13 cellular contexts compared by ENCODE assay signal in genomic region chr14:81471062-81471461, GRCh38.
A peak's percentile ranks its signal among the peaks of the same experiment; 100 is the strongest.
DNase-seq lines count a peak whose midpoint lies in the region; ATAC-seq and TF ChIP-seq lines count a peak whose summit lies in the region.
"Had no signal": no experiment of that assay in that cellular context is flagged by ENCODE, and none has a peak within 500 bp of the region (broad histone marks: within the 10 kb centered on the region; RNA-seq: fewer than 3 reads in every experiment).

No MANE protein-coding gene starts in this region.

- H3K27ac Mint-ChIP-seq in T-helper 1 cell treated with Interleukin-12 subunit alpha and Interleukin-12 subunit beta and Interleukin-4 antibody, amounts not matched to agents 30 μg/mL and 1 μg/mL, for 36 hours, result peak overlapping the region; percentile 67
- H3K27ac Mint-ChIP-seq in nephron progenitor cell, result no peak overlapping the region

- intact Hi-C loops in colonic mucosa (cut with DNase I) (no loop called here), lower leg skin (cut with DNase I; ENCODE audit: low total_unique reads) (no loop called here)

- no peak for DNase-seq in colonic mucosa
- no peak for DNase-seq in nephron progenitor cell
- no peak for DNase-seq in NCI-H2029 (lab: John Stamatoyannopoulos, UW)
- no peak for DNase-seq in lower leg skin (ENCODE audit: low spot score in 2 of 2)
- DNase-seq: activated gamma-delta T cell, dorsolateral prefrontal cortex, KBM-7, mesenchymal stem cell had no signal

- no peaks in the 10 kb centered on the region for H4K20me1 ChIP-seq in BLaER1

- TF ChIP-seq POLR2A in lower leg skin (IDR thresholded peaks at IDR 0.05), result no peak

- ATAC-seq in GM19023 (IDR thresholded peaks at IDR 0.05; ENCODE audit: unreplicated experiment) (peak; percentile 31), HG02884 (IDR thresholded peaks at IDR 0.05; ENCODE audit: unreplicated experiment) (peak; percentile 25)

- H3K36me3 ChIP-seq in BLaER1 (peaks cover 18% of the 10 kb centered on the region), colonic mucosa (no peaks in the 10 kb centered on the region)

- H3K27me3 ChIP-seq in BLaER1, result no peaks in the 10 kb centered on the region
- H3K27me3 ChIP-seq in colonic mucosa, result no peaks in the 10 kb centered on the region
- H3K27me3 ChIP-seq: dorsolateral prefrontal cortex had no signal

- no peak overlapping the region for H3K27ac ChIP-seq in BLaER1
- no peak overlapping the region for H3K27ac ChIP-seq in colonic mucosa
- H3K27ac ChIP-seq: C4-2B, dorsolateral prefrontal cortex had no signal

- 76% methylated on average over 7 of the region's 7 CpGs for WGBS in lower leg skin, 2 donors

- no peaks in the 10 kb centered on the region for H3K9me3 Mint-ChIP-seq in T-helper 1 cell treated with Interleukin-12 subunit alpha and Interleukin-12 subunit beta and Interleukin-4 antibody, amounts not matched to agents 30 μg/mL and 1 μg/mL, for 36 hours
- no peaks in the 10 kb centered on the region for H3K9me3 Mint-ChIP-seq in nephron progenitor cell

- H3K9ac ChIP-seq in BLaER1 (no peak overlapping the region), colonic mucosa (ENCODE audit: low read depth in 2 of 2, low read length in 2 of 2) (no peak overlapping the region)

- H3K4me3 ChIP-seq in BLaER1 (no peak overlapping the region), colonic mucosa (no peak overlapping the region), lower leg skin (ENCODE audit: low read depth, poor library complexity, severe bottlenecking) (no peak overlapping the region)
- H3K4me3 ChIP-seq: dorsolateral prefrontal cortex had no signal

- peaks cover 56% of the 10 kb centered on the region for H3K4me1 Mint-ChIP-seq in T-helper 1 cell treated with Interleukin-12 subunit alpha and Interleukin-12 subunit beta and Interleukin-4 antibody, amounts not matched to agents 30 μg/mL and 1 μg/mL, for 36 hours (ENCODE audit: low read depth)
- peaks cover 4% of the 10 kb centered on the region for H3K4me1 Mint-ChIP-seq in nephron progenitor cell

- H3K9me3 ChIP-seq in BLaER1, result no peaks in the 10 kb centered on the region
- no peaks in the 10 kb centered on the region for H3K9me3 ChIP-seq in colonic mucosa

- TF ChIP-seq CTCF in colonic mucosa (IDR thresholded peaks at IDR 0.05), result no peak
- TF ChIP-seq CTCF in nephron progenitor cell (IDR thresholded peaks at IDR 0.05), result no peak
- no peak for TF ChIP-seq CTCF in lower leg skin (IDR thresholded peaks at IDR 0.05)

- H3K4me1 ChIP-seq in BLaER1 (peaks cover 22% of the 10 kb centered on the region), colonic mucosa (no peaks in the 10 kb centered on the region)

- H3K4me2 ChIP-seq in BLaER1, result peak overlapping the region; percentile 14; the same call in 1 of the 2 replicates

- H3K4me3 Mint-ChIP-seq in T-helper 1 cell treated with Interleukin-12 subunit alpha and Interleukin-12 subunit beta and Interleukin-4 antibody, amounts not matched to agents 30 μg/mL and 1 μg/mL, for 36 hours, result peak overlapping the region; percentile 72
- no peak overlapping the region for H3K4me3 Mint-ChIP-seq in nephron progenitor cell

- no peaks in the 10 kb centered on the region for H3K27me3 Mint-ChIP-seq in T-helper 1 cell treated with Interleukin-12 subunit alpha and Interleukin-12 subunit beta and Interleukin-4 antibody, amounts not matched to agents 30 μg/mL and 1 μg/mL, for 36 hours (ENCODE audit: low read depth)
- H3K27me3 Mint-ChIP-seq in nephron progenitor cell (ENCODE audit: low read depth, poor library complexity), result no peaks in the 10 kb centered on the region

- peaks cover 36% of the 10 kb centered on the region for H3K36me3 Mint-ChIP-seq in T-helper 1 cell treated with Interleukin-12 subunit alpha and Interleukin-12 subunit beta and Interleukin-4 antibody, amounts not matched to agents 30 μg/mL and 1 μg/mL, for 36 hours (ENCODE audit: low read depth)
- H3K36me3 Mint-ChIP-seq in nephron progenitor cell (ENCODE audit: low read depth), result peaks cover 2% of the 10 kb centered on the region
